12 cellular contexts compared by ENCODE assay signal in genomic region chr3:31230834-31231233, GRCh38.
A peak's percentile ranks its signal among the peaks of the same experiment; 100 is the strongest.
DNase-seq lines count a peak whose midpoint lies in the region; ATAC-seq and TF ChIP-seq lines count a peak whose summit lies in the region.
"Had no signal": no experiment of that assay in that cellular context is flagged by ENCODE, and none has a peak within 500 bp of the region (broad histone marks: within the 10 kb centered on the region; RNA-seq: fewer than 3 reads in every experiment).

No MANE protein-coding gene starts in this region.

- no peaks in the 10 kb centered on the region for H3K9me3 ChIP-seq in HEK293 (ENCODE audit: control insufficient read depth, insufficient read depth, low read depth, low read length)
- H3K9me3 ChIP-seq: neutrophil had no signal

- no peak for ATAC-seq in activated T-cell treated with anti-CD3 and anti-CD28 coated beads, Interleukin-2, amount 50 U/mL, for 72 hours (replicated peaks in 1 of 2)
- no peak for ATAC-seq in stimulated activated effector memory CD8-positive, alpha-beta T cell treated with anti-CD3 and anti-CD28 coated beads, Interleukin-12 subunit alpha, Interleukin-12 subunit beta, amount 100 ng/mL, for 72 hours
- ATAC-seq in HG03521 (IDR thresholded peaks at IDR 0.05; ENCODE audit: unreplicated experiment) = no peak

- no peaks in the 10 kb centered on the region for H3K4me1 ChIP-seq in HEK293 (ENCODE audit: control insufficient read depth, insufficient read depth, low read length)

- no peak for DNase-seq in activated T-cell treated with anti-CD3 and anti-CD28 coated beads, Interleukin-2, amount 50 U/mL, for 72 hours
- DNase-seq in activated T-cell treated with anti-CD3 and anti-CD28 coated beads for 4 hours = no peak
- no peak for DNase-seq in activated T-helper 1 cell treated with anti-CD3 and anti-CD28 coated beads, Interleukin-12 subunit alpha, Interleukin-12 subunit beta, Interleukin-2, Interleukin-4 antibody, amounts not matched to agents 30 ng/mL and 10 ng/mL and 1 ng/mL, durations not matched to agents 14 hours and 24 hours and 36 hours (ENCODE audit: low spot score)
- DNase-seq in stimulated activated effector memory CD8-positive, alpha-beta T cell treated with anti-CD3 and anti-CD28 coated beads, Interleukin-12 subunit alpha, Interleukin-12 subunit beta, amount 100 ng/mL, for 72 hours (ENCODE audit: low spot score in 2 of 2) = no peak
- DNase-seq in stimulated activated CD4-positive, alpha-beta T cell treated with anti-CD3 and anti-CD28 coated beads, Interleukin-2, amount 100 ng/mL, for 48 hours = no peak
- DNase-seq in islet precursor cell = no peak
- DNase-seq: activated effector memory CD4-positive, alpha-beta T cell treated with anti-CD3 and anti-CD28 coated beads, Interleukin-2, amount 50 U/mL, for 16 hours; DMS 273 treated with DMSO at 0.1 percent for 48 hours; RPMI8226 had no signal

- H3K4me1 Mint-ChIP-seq in activated T-cell treated with anti-CD3 and anti-CD28 coated beads, Interleukin-2, amount 50 U/mL, for 72 hours (ENCODE audit: low read depth) = peaks cover 79% of the 10 kb centered on the region
- peaks cover 89% of the 10 kb centered on the region for H3K4me1 Mint-ChIP-seq in activated T-helper 1 cell treated with anti-CD3 and anti-CD28 coated beads, Interleukin-12 subunit alpha, Interleukin-12 subunit beta, Interleukin-2, Interleukin-4 antibody, amounts not matched to agents 30 ng/mL and 10 ng/mL and 1 ng/mL, durations not matched to agents 14 hours and 24 hours and 36 hours (ENCODE audit: low read depth)
- peaks cover 57% of the 10 kb centered on the region for H3K4me1 Mint-ChIP-seq in stimulated activated effector memory CD8-positive, alpha-beta T cell treated with anti-CD3 and anti-CD28 coated beads, Interleukin-12 subunit alpha, Interleukin-12 subunit beta, amount 100 ng/mL, for 72 hours

- no peak for TF ChIP-seq CTCF in HEK293 (tag by site-specific recombination; IDR thresholded peaks at IDR 0.05)

- CTCF ChIA-PET in HEK293 (lab: Yijun Ruan, JAX) = no interaction called here

- no peaks in the 10 kb centered on the region for H3K36me3 ChIP-seq in HEK293 (ENCODE audit: control insufficient read depth in 2 of 2, insufficient read depth in 1 of 2, low read length in 2 of 2)
- H3K36me3 ChIP-seq: neutrophil had no signal

- POLR2A ChIA-PET in HEK293 (lab: Yijun Ruan, JAX) = no interaction called here

- no peaks in the 10 kb centered on the region for H3K9me3 Mint-ChIP-seq in activated T-cell treated with anti-CD3 and anti-CD28 coated beads, Interleukin-2, amount 50 U/mL, for 72 hours
- peaks cover 13% of the 10 kb centered on the region for H3K9me3 Mint-ChIP-seq in activated T-helper 1 cell treated with anti-CD3 and anti-CD28 coated beads, Interleukin-12 subunit alpha, Interleukin-12 subunit beta, Interleukin-2, Interleukin-4 antibody, amounts not matched to agents 30 ng/mL and 10 ng/mL and 1 ng/mL, durations not matched to agents 14 hours and 24 hours and 36 hours
- peaks cover 3% of the 10 kb centered on the region for H3K9me3 Mint-ChIP-seq in stimulated activated effector memory CD8-positive, alpha-beta T cell treated with anti-CD3 and anti-CD28 coated beads, Interleukin-12 subunit alpha, Interleukin-12 subunit beta, amount 100 ng/mL, for 72 hours

- no peak overlapping the region for H3K27ac ChIP-seq in HEK293 (ENCODE audit: extremely low read depth, low read depth, low read length)
- H3K27ac ChIP-seq: neutrophil had no signal

- H3K4me3 ChIP-seq in HEK293 (ENCODE audit: low read depth, low read length) = no peak overlapping the region

- intact Hi-C loops in activated T-helper 1 cell treated with anti-CD3 and anti-CD28 coated beads, Interleukin-12 subunit alpha, Interleukin-12 subunit beta, Interleukin-2, Interleukin-4 antibody, amounts not matched to agents 30 ng/mL and 10 ng/mL and 1 ng/mL, durations not matched to agents 14 hours and 24 hours and 36 hours (cut with micrococcal nuclease) = loop anchor here (1.0 kb wide), 1 partner anchor 21 kb away; no protein-coding TSS in a partner anchor

- peaks cover 0 to 3% of the 10 kb centered on the region in 2 donors for H3K36me3 Mint-ChIP-seq in activated T-cell treated with anti-CD3 and anti-CD28 coated beads, Interleukin-2, amount 50 U/mL, for 72 hours (ENCODE audit: insufficient read depth in 2 of 2)
- H3K36me3 Mint-ChIP-seq in activated T-helper 1 cell treated with anti-CD3 and anti-CD28 coated beads, Interleukin-12 subunit alpha, Interleukin-12 subunit beta, Interleukin-2, Interleukin-4 antibody, amounts not matched to agents 30 ng/mL and 10 ng/mL and 1 ng/mL, durations not matched to agents 14 hours and 24 hours and 36 hours (ENCODE audit: low read depth) = peaks cover 7% of the 10 kb centered on the region
- no peaks in the 10 kb centered on the region for H3K36me3 Mint-ChIP-seq in stimulated activated effector memory CD8-positive, alpha-beta T cell treated with anti-CD3 and anti-CD28 coated beads, Interleukin-12 subunit alpha, Interleukin-12 subunit beta, amount 100 ng/mL, for 72 hours

- H3K27ac Mint-ChIP-seq in activated T-cell treated with anti-CD3 and anti-CD28 coated beads, Interleukin-2, amount 50 U/mL, for 72 hours = no peak overlapping the region
- peak overlapping the region; percentile 83 for H3K27ac Mint-ChIP-seq in activated T-helper 1 cell treated with anti-CD3 and anti-CD28 coated beads, Interleukin-12 subunit alpha, Interleukin-12 subunit beta, Interleukin-2, Interleukin-4 antibody, amounts not matched to agents 30 ng/mL and 10 ng/mL and 1 ng/mL, durations not matched to agents 14 hours and 24 hours and 36 hours
- peak overlapping the region; percentile 53 for H3K27ac Mint-ChIP-seq in stimulated activated effector memory CD8-positive, alpha-beta T cell treated with anti-CD3 and anti-CD28 coated beads, Interleukin-12 subunit alpha, Interleukin-12 subunit beta, amount 100 ng/mL, for 72 hours

- peaks cover 5% of the 10 kb centered on the region for H3K27me3 Mint-ChIP-seq in activated T-cell treated with anti-CD3 and anti-CD28 coated beads, Interleukin-2, amount 50 U/mL, for 72 hours (ENCODE audit: low read depth)
- no peaks in the 10 kb centered on the region for H3K27me3 Mint-ChIP-seq in activated T-helper 1 cell treated with anti-CD3 and anti-CD28 coated beads, Interleukin-12 subunit alpha, Interleukin-12 subunit beta, Interleukin-2, Interleukin-4 antibody, amounts not matched to agents 30 ng/mL and 10 ng/mL and 1 ng/mL, durations not matched to agents 14 hours and 24 hours and 36 hours (ENCODE audit: insufficient read depth)

- H3K4me3 Mint-ChIP-seq in activated T-cell treated with anti-CD3 and anti-CD28 coated beads, Interleukin-2, amount 50 U/mL, for 72 hours = peak overlapping the region; percentile 27 to 69
- H3K4me3 Mint-ChIP-seq in activated T-helper 1 cell treated with anti-CD3 and anti-CD28 coated beads, Interleukin-12 subunit alpha, Interleukin-12 subunit beta, Interleukin-2, Interleukin-4 antibody, amounts not matched to agents 30 ng/mL and 10 ng/mL and 1 ng/mL, durations not matched to agents 14 hours and 24 hours and 36 hours = peak overlapping the region; percentile 13
- no peak overlapping the region for H3K4me3 Mint-ChIP-seq in stimulated activated effector memory CD8-positive, alpha-beta T cell treated with anti-CD3 and anti-CD28 coated beads, Interleukin-12 subunit alpha, Interleukin-12 subunit beta, amount 100 ng/mL, for 72 hours

TF ChIP-seq in HEK293, 187 proteins besides CTCF, POLR2A, EP300 and RAD21:
- TF ChIP-seq ZNF768 (tag by site-specific recombination; IDR thresholded peaks at IDR 0.05) = no peak
- TF ChIP-seq HOXA7 (CRISPR knock-in tag; IDR thresholded peaks at IDR 0.05; ENCODE audit: borderline replicate concordance) = no peak
- TF ChIP-seq ZIC2 (tag by site-specific recombination; IDR thresholded peaks at IDR 0.05) = peak; percentile 72
